25 cellular contexts compared by ENCODE assay signal in genomic region chr16:81533175-81533507, GRCh38.
A peak's percentile ranks its signal among the peaks of the same experiment; 100 is the strongest.
DNase-seq lines count a peak whose midpoint lies in the region; TF ChIP-seq lines count a peak whose summit lies in the region.
"Had no signal": no experiment of that assay in that cellular context is flagged by ENCODE, and none has a peak within 500 bp of the region (broad histone marks: within the 10 kb centered on the region; RNA-seq: fewer than 3 reads in every experiment).

No MANE protein-coding gene starts in this region.

- H3K36me3 ChIP-seq in mammary epithelial cell (ENCODE audit: insufficient read depth, low read length) (peaks cover 2% of the 10 kb centered on the region), thyroid gland (no peaks in the 10 kb centered on the region)
- H3K36me3 ChIP-seq: esophagus muscularis mucosa, gastrocnemius medialis had no signal

- no peak for TF ChIP-seq CTCF in RWPE1 (conservative IDR thresholded peaks at IDR 0.05; ENCODE audit: low read depth)
- no peak for TF ChIP-seq CTCF in mammary epithelial cell (conservative IDR thresholded peaks at IDR 0.05 in 1 of 2, IDR thresholded peaks at IDR 0.05 in 1 of 2; ENCODE audit: extremely low read depth in 1 of 2, insufficient read depth in 1 of 2, low read depth in 1 of 2, low read length in 2 of 2)
- no peak for TF ChIP-seq CTCF in mesothelial cell of epicardium (IDR thresholded peaks at IDR 0.05; ENCODE audit: unreplicated experiment)
- TF ChIP-seq CTCF in thyroid gland (IDR thresholded peaks at IDR 0.05): no peak

- no peak overlapping the region for H2AFZ ChIP-seq in mammary epithelial cell (ENCODE audit: low read depth, low read length)
- H2AFZ ChIP-seq: hepatocyte had no signal

- in situ Hi-C loops in ACHN (cut with HindIII; ENCODE audit: low pct_ligation_motif_present, low pct_unique_long_range_greater_than_20kb, low sequenced_read_pairs): no loop called here
- in situ Hi-C loops in mammary epithelial cell (cut with MboI; ENCODE audit: low sequenced_read_pairs in 2 of 2): loop anchor here in 1 of 2 donors (5.0 kb wide), 1 partner anchor 131 kb away; no protein-coding TSS in a partner anchor

- POLR2A ChIA-PET in RWPE1 (lab: Yijun Ruan, JAX; ENCODE audit: low non-redundant PET): no interaction called here

- H3K79me2 ChIP-seq in mammary epithelial cell (ENCODE audit: insufficient read depth, low read length): peaks cover 92% of the 10 kb centered on the region

- no peaks in the 10 kb centered on the region for H3K27me3 Mint-ChIP-seq in mesothelial cell of epicardium (ENCODE audit: low read depth)
- H3K27me3 Mint-ChIP-seq: effector memory CD8-positive, alpha-beta T cell had no signal

- CTCF ChIA-PET in RWPE1 (lab: Yijun Ruan, JAX) (interaction anchor here (0.6 to 0.7 kb wide), 2 partner anchors 50 to 536 kb away, joined by 3 to 4 read pairs; no protein-coding TSS in a partner anchor), mammary epithelial cell (lab: Charles Lee; ENCODE audit: low non-redundant PET) (no interaction called here)

- H3K9me3 Mint-ChIP-seq in mesothelial cell of epicardium: peaks cover 12% of the 10 kb centered on the region
- H3K9me3 Mint-ChIP-seq: activated naive CD4-positive, alpha-beta T cell treated with anti-CD3 and anti-CD28 coated beads for 36 hours; effector memory CD8-positive, alpha-beta T cell had no signal

- H3K36me3 Mint-ChIP-seq in mesothelial cell of epicardium: peaks cover 25% of the 10 kb centered on the region

- H3K4me3 Mint-ChIP-seq in mesothelial cell of epicardium: no peak overlapping the region
- H3K4me3 Mint-ChIP-seq: activated naive CD4-positive, alpha-beta T cell treated with anti-CD3 and anti-CD28 coated beads for 36 hours had no signal

- no peaks in the 10 kb centered on the region for H3K9me3 ChIP-seq in mammary epithelial cell (replicated peaks; ENCODE audit: insufficient read depth, low read length)
- no peaks in the 10 kb centered on the region for H3K9me3 ChIP-seq in thyroid gland
- H3K9me3 ChIP-seq: esophagus muscularis mucosa, gastrocnemius medialis, SK-N-SH had no signal

- H3K4me1 Mint-ChIP-seq in mesothelial cell of epicardium: peaks cover 18% of the 10 kb centered on the region

- dilution Hi-C loops in mammary epithelial cell (cut with HindIII; ENCODE audit: low sequenced_read_pairs): no loop called here

- no peak for TF ChIP-seq POLR2A in thyroid gland (IDR thresholded peaks at IDR 0.05)

- H3K4me3 ChIP-seq in mammary epithelial cell (replicated peaks in 1 of 3; ENCODE audit: insufficient read depth in 1 of 3, low read depth in 2 of 3, low read length in 3 of 3): no peak overlapping the region
- H3K4me3 ChIP-seq in thyroid gland (replicated peaks in 1 of 3): no peak overlapping the region
- H3K4me3 ChIP-seq: esophagus muscularis mucosa, gastrocnemius medialis, hepatocyte, K562, smooth muscle cell had no signal

- 51% methylated on average over 3 of the region's 3 CpGs for WGBS in mammary epithelial cell (ENCODE audit: low coverage, missing lambda C conversion rate)
- 78 to 97% methylated on average over 3 of the region's 3 CpGs for WGBS in thyroid gland, 2 donors

- intact Hi-C loops in mammary epithelial cell (cut with micrococcal nuclease) (loop anchor here (5.0 kb wide), 1 partner anchor 34 kb away; no protein-coding TSS in a partner anchor), thyroid gland (cut with DNase I) (no loop called here)

- H3K4me2 ChIP-seq in mammary epithelial cell (ENCODE audit: insufficient read depth, low read depth, low read length): no peak overlapping the region
- H3K4me2 ChIP-seq: hepatocyte, SK-N-SH, smooth muscle cell had no signal

- H4K20me1 ChIP-seq in mammary epithelial cell (ENCODE audit: insufficient read depth, low read length): no peaks in the 10 kb centered on the region

- H3K27ac Mint-ChIP-seq in mesothelial cell of epicardium: peak overlapping the region; percentile 54
- H3K27ac Mint-ChIP-seq: activated naive CD4-positive, alpha-beta T cell treated with anti-CD3 and anti-CD28 coated beads for 36 hours had no signal

- peak overlapping the region; percentile 97 for H3K27ac ChIP-seq in RWPE1
- H3K27ac ChIP-seq in mammary epithelial cell (ENCODE audit: insufficient read depth, low read depth, low read length): peak overlapping the region; percentile 97
- no peak overlapping the region for H3K27ac ChIP-seq in thyroid gland
- H3K27ac ChIP-seq: esophagus muscularis mucosa, gastrocnemius medialis, hepatocyte had no signal

- peaks cover 67% of the 10 kb centered on the region for H3K4me1 ChIP-seq in mammary epithelial cell (ENCODE audit: insufficient read depth, low read length)
- H3K4me1 ChIP-seq in thyroid gland: peaks cover 0 to 3% of the 10 kb centered on the region in 2 donors
- H3K4me1 ChIP-seq: gastrocnemius medialis had no signal

- H3K27me3 ChIP-seq in mammary epithelial cell (ENCODE audit: insufficient read depth, low read length) (no peaks in the 10 kb centered on the region), thyroid gland (no peaks in the 10 kb centered on the region)
- H3K27me3 ChIP-seq: esophagus muscularis mucosa, gastrocnemius medialis, hepatocyte had no signal

- no peak overlapping the region for H3K9ac ChIP-seq in mammary epithelial cell (ENCODE audit: insufficient read depth, low read length)
- H3K9ac ChIP-seq: SK-N-SH had no signal

- no TSS peak for BruUV-seq in mammary epithelial cell (replicated peaks; lab: Mats Ljungman, UMichigan)

- peak; percentile 46 for DNase-seq in ACHN
- DNase-seq in RWPE1 (ENCODE audit: low spot score): no peak
- no peak for DNase-seq in mammary epithelial cell
- no peak for DNase-seq in mesothelial cell of epicardium (ENCODE audit: low spot score in 2 of 2, unreplicated experiment in 2 of 2)
- no peak for DNase-seq in NCI-H446 (lab: John Stamatoyannopoulos, UW)
- DNase-seq in NCI-H146 treated with DMSO at 0.1 percent for 48 hours (lab: John Stamatoyannopoulos, UW; ENCODE audit: unreplicated experiment): no peak
- DNase-seq in NCI-H226: no peak
- no peak for DNase-seq in thyroid gland
- DNase-seq: activated CD4-positive, alpha-beta T cell treated with anti-CD3 and anti-CD28 coated beads for 4 hours; activated naive CD4-positive, alpha-beta T cell treated with anti-CD3 and anti-CD28 coated beads for 36 hours; activated T-cell treated with anti-CD3 and anti-CD28 coated beads, Interleukin-2, amount 50 U/mL, for 48 hours; amygdala; cortex of kidney; effector memory CD8-positive, alpha-beta T cell; gastrocnemius medialis; mesendoderm; NCI-H446 treated with DMSO at 0.1 percent for 48 hours; NCI-H82; nucleus accumbens; SK-N-SH; stimulated activated CD4-positive, alpha-beta T cell treated with anti-CD3 and anti-CD28 coated beads, Interleukin-2, amount 100 ng/mL, for 24 hours had no signal

Comparison
In these comparisons a context has a peak if more than half of its experiments do, and no peak if none do; other contexts are left out.
1. H3K27ac ChIP-seq: peak in RWPE1 (single experiment) and mammary epithelial cell (single experiment); none in thyroid gland (0 of 3).